1 cellular context compared by ENCODE assay signal in the genomic region with DNA sequence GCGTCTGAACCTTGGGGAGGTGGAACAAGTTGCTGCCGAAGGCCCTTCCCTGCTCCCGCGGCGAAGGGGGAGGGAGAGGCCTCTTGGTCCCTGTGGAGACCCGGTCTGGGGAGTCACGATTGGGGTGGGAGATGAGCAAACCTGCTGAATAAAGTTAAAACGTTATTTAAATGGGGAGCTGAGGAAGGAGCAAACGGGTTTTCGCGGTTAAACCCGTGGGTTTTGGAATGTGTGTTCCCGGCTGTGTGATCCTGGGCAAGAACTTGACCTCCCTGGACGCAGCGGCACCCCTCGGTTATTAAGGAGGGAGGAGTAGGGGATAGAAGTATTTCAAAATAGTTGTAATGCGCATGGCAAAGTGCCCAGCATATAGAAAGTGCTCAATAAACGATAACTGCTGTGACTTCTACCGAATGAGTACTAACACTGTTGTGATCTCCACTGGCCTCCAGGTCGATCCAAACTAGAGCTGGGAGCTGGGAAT.
TF ChIP-seq lines count a peak whose summit lies in the region.

No MANE protein-coding gene starts in this region.

TF ChIP-seq in SK-N-SH, 30 proteins besides CTCF, POLR2A, EP300 and RAD21 (continued from another document):
- TF ChIP-seq, protein P1, sequence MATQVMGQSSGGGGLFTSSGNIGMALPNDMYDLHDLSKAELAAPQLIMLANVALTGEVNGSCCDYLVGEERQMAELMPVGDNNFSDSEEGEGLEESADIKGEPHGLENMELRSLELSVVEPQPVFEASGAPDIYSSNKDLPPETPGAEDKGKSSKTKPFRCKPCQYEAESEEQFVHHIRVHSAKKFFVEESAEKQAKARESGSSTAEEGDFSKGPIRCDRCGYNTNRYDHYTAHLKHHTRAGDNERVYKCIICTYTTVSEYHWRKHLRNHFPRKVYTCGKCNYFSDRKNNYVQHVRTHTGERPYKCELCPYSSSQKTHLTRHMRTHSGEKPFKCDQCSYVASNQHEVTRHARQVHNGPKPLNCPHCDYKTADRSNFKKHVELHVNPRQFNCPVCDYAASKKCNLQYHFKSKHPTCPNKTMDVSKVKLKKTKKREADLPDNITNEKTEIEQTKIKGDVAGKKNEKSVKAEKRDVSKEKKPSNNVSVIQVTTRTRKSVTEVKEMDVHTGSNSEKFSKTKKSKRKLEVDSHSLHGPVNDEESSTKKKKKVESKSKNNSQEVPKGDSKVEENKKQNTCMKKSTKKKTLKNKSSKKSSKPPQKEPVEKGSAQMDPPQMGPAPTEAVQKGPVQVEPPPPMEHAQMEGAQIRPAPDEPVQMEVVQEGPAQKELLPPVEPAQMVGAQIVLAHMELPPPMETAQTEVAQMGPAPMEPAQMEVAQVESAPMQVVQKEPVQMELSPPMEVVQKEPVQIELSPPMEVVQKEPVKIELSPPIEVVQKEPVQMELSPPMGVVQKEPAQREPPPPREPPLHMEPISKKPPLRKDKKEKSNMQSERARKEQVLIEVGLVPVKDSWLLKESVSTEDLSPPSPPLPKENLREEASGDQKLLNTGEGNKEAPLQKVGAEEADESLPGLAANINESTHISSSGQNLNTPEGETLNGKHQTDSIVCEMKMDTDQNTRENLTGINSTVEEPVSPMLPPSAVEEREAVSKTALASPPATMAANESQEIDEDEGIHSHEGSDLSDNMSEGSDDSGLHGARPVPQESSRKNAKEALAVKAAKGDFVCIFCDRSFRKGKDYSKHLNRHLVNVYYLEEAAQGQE (IDR thresholded peaks at IDR 0.05; ENCODE audit: low read depth, low read length), result no peak
- TF ChIP-seq NRF1 (IDR thresholded peaks at IDR 0.05; ENCODE audit: low read depth, low read length) (no peak), FOXM1 (IDR thresholded peaks at IDR 0.05; ENCODE audit: low read depth) (no peak), SIN3A (IDR thresholded peaks at IDR 0.05; ENCODE audit: borderline replicate concordance, low read depth, low read length) (no peak), JUND (IDR thresholded peaks at IDR 0.05) (no peak), FOXJ3 (CRISPR knock-in tag; IDR thresholded peaks at IDR 0.05) (no peak), TCF12 (IDR thresholded peaks at IDR 0.05) (no peak), FOSL2 (IDR thresholded peaks at IDR 0.05; ENCODE audit: borderline replicate concordance, low read depth) (no peak), NFIC (IDR thresholded peaks at IDR 0.05; ENCODE audit: borderline replicate concordance) (no peak), ELF1 (IDR thresholded peaks at IDR 0.05) (no peak), MXI1 (IDR thresholded peaks at IDR 0.05; ENCODE audit: low read depth, low read length) (no peak), EZH2phosphoT487 (IDR thresholded peaks at IDR 0.05; ENCODE audit: borderline replicate concordance, low read depth) (no peak), TAF1 (IDR thresholded peaks at IDR 0.05; ENCODE audit: borderline replicate concordance, low read depth, low read length) (no peak), GATA2 (CRISPR knock-in tag; IDR thresholded peaks at IDR 0.05) (no peak)
- TF ChIP-seq, protein P2, sequence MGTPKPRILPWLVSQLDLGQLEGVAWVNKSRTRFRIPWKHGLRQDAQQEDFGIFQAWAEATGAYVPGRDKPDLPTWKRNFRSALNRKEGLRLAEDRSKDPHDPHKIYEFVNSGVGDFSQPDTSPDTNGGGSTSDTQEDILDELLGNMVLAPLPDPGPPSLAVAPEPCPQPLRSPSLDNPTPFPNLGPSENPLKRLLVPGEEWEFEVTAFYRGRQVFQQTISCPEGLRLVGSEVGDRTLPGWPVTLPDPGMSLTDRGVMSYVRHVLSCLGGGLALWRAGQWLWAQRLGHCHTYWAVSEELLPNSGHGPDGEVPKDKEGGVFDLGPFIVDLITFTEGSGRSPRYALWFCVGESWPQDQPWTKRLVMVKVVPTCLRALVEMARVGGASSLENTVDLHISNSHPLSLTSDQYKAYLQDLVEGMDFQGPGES (IDR thresholded peaks at IDR 0.05; ENCODE audit: low read depth, low read length), result no peak
- TF ChIP-seq, protein P3, sequence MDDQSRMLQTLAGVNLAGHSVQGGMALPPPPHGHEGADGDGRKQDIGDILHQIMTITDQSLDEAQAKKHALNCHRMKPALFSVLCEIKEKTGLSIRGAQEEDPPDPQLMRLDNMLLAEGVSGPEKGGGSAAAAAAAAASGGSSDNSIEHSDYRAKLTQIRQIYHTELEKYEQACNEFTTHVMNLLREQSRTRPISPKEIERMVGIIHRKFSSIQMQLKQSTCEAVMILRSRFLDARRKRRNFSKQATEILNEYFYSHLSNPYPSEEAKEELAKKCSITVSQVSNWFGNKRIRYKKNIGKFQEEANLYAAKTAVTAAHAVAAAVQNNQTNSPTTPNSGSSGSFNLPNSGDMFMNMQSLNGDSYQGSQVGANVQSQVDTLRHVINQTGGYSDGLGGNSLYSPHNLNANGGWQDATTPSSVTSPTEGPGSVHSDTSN (IDR thresholded peaks at IDR 0.05), result no peak
- TF ChIP-seq, protein P4, sequence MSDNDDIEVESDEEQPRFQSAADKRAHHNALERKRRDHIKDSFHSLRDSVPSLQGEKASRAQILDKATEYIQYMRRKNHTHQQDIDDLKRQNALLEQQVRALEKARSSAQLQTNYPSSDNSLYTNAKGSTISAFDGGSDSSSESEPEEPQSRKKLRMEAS (IDR thresholded peaks at IDR 0.05; ENCODE audit: low read depth), result no peak
